ENCODE assay signal across 1 cellular context in the genomic region with DNA sequence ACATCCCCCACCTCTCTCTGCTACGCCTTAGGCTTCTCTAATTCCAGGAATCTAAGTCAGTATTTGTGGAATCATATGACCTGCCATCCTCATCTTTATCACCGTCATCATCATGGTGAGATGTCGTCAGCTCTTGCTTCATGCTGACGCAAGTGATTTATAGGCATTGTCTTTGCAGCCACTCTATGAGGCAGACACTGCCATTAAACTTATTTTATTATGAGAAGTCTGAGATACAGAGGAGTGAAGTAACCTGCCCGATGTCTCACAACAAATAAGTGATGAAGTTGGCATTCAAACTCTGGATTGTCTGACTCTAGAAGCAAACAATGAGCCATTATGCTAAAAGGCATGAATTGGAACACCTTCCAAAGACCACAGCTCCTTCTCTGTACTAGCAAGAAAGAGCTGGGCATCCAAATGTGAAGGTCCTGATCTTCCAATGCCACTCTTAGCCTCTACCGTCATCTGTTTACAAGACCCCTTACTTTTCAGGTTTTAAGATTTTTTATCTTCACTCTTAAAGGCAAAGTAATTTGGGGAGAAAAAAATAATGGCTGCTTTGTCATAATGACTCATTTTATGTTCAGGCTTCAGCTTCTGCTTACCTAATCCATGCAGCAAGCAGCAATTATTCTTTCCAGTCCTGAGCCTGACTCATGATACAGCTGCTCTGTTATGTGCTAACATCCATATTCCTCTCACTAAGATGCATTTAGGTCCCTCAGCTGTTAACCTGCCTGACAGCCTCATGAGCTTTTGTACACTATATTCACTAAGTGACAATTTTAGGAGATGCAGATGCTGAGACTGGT.
TF ChIP-seq lines count a peak whose summit lies in the region.

No MANE protein-coding gene starts in this region.

TF ChIP-seq in IMR-90, 13 proteins besides CTCF, POLR2A, EP300 and RAD21 (continued from another document):
- TF ChIP-seq, protein P1, sequence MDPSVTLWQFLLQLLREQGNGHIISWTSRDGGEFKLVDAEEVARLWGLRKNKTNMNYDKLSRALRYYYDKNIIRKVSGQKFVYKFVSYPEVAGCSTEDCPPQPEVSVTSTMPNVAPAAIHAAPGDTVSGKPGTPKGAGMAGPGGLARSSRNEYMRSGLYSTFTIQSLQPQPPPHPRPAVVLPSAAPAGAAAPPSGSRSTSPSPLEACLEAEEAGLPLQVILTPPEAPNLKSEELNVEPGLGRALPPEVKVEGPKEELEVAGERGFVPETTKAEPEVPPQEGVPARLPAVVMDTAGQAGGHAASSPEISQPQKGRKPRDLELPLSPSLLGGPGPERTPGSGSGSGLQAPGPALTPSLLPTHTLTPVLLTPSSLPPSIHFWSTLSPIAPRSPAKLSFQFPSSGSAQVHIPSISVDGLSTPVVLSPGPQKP (IDR thresholded peaks at IDR 0.05; ENCODE audit: borderline replicate concordance, low read depth, low read length), result no peak
